ENCODE assay signal across 2 cellular contexts in genomic region chr10:110546499-110547105, GRCh38.
TF ChIP-seq lines count a peak whose summit lies in the region.

No MANE protein-coding gene starts in this region.

TF ChIP-seq in GM12891, 5 proteins besides CTCF, POLR2A, EP300 and RAD21:
- TF ChIP-seq POU2F2 (IDR thresholded peaks at IDR 0.05; ENCODE audit: low read depth, low read length) (no peak), PAX5 (IDR thresholded peaks at IDR 0.05; ENCODE audit: insufficient read depth, low read length, severe bottlenecking) (no peak), TAF1 (IDR thresholded peaks at IDR 0.05; ENCODE audit: low read depth, low read length) (no peak), SPI1 (IDR thresholded peaks at IDR 0.05; ENCODE audit: low read depth, low read length) (no peak), POLR2AphosphoS5 (IDR thresholded peaks at IDR 0.05; ENCODE audit: low read depth, low read length) (no peak)

TF ChIP-seq in HepG2, 621 proteins besides CTCF, POLR2A, EP300 and RAD21:
- no peak for TF ChIP-seq ZNF350 (CRISPR knock-in tag; IDR thresholded peaks at IDR 0.05; ENCODE audit: borderline replicate concordance, low read depth)
- TF ChIP-seq PTBP1 (IDR thresholded peaks at IDR 0.05; ENCODE audit: low read depth, low read length, poor library complexity, severe bottlenecking): no peak
- no peak for TF ChIP-seq MXD3 (CRISPR knock-in tag; IDR thresholded peaks at IDR 0.05)
- no peak for TF ChIP-seq ZNF136 (CRISPR knock-in tag; IDR thresholded peaks at IDR 0.05; ENCODE audit: low read depth)
- TF ChIP-seq PHF20 (CRISPR knock-in tag; IDR thresholded peaks at IDR 0.05): no peak
- no peak for TF ChIP-seq ZNF501 (CRISPR knock-in tag; IDR thresholded peaks at IDR 0.05)
- no peak for TF ChIP-seq WIZ (CRISPR knock-in tag; IDR thresholded peaks at IDR 0.05)
- no peak for TF ChIP-seq ZNF598 (CRISPR knock-in tag; IDR thresholded peaks at IDR 0.05; ENCODE audit: borderline replicate concordance)
- TF ChIP-seq ZNF570 (CRISPR knock-in tag; IDR thresholded peaks at IDR 0.05; ENCODE audit: borderline replicate concordance): no peak
- no peak for TF ChIP-seq ZUFSP (CRISPR knock-in tag; IDR thresholded peaks at IDR 0.05; ENCODE audit: borderline replicate concordance)
- no peak for TF ChIP-seq ZNF672 (CRISPR knock-in tag; IDR thresholded peaks at IDR 0.05)
- no peak for TF ChIP-seq CEBPG (CRISPR knock-in tag; IDR thresholded peaks at IDR 0.05)
- no peak for TF ChIP-seq PRPF4 (IDR thresholded peaks at IDR 0.05; ENCODE audit: low read depth, low read length, poor library complexity, severe bottlenecking)
- TF ChIP-seq, protein P1, sequence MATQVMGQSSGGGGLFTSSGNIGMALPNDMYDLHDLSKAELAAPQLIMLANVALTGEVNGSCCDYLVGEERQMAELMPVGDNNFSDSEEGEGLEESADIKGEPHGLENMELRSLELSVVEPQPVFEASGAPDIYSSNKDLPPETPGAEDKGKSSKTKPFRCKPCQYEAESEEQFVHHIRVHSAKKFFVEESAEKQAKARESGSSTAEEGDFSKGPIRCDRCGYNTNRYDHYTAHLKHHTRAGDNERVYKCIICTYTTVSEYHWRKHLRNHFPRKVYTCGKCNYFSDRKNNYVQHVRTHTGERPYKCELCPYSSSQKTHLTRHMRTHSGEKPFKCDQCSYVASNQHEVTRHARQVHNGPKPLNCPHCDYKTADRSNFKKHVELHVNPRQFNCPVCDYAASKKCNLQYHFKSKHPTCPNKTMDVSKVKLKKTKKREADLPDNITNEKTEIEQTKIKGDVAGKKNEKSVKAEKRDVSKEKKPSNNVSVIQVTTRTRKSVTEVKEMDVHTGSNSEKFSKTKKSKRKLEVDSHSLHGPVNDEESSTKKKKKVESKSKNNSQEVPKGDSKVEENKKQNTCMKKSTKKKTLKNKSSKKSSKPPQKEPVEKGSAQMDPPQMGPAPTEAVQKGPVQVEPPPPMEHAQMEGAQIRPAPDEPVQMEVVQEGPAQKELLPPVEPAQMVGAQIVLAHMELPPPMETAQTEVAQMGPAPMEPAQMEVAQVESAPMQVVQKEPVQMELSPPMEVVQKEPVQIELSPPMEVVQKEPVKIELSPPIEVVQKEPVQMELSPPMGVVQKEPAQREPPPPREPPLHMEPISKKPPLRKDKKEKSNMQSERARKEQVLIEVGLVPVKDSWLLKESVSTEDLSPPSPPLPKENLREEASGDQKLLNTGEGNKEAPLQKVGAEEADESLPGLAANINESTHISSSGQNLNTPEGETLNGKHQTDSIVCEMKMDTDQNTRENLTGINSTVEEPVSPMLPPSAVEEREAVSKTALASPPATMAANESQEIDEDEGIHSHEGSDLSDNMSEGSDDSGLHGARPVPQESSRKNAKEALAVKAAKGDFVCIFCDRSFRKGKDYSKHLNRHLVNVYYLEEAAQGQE (IDR thresholded peaks at IDR 0.05; ENCODE audit: borderline replicate concordance in 1 of 2, low read depth in 1 of 2, low read length in 2 of 2): no peak
- no peak for TF ChIP-seq ZNF543 (CRISPR knock-in tag; IDR thresholded peaks at IDR 0.05)
- TF ChIP-seq, protein P2, sequence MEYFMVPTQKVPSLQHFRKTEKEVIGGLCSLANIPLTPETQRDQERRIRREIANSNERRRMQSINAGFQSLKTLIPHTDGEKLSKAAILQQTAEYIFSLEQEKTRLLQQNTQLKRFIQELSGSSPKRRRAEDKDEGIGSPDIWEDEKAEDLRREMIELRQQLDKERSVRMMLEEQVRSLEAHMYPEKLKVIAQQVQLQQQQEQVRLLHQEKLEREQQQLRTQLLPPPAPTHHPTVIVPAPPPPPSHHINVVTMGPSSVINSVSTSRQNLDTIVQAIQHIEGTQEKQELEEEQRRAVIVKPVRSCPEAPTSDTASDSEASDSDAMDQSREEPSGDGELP (IDR thresholded peaks at IDR 0.05; ENCODE audit: borderline replicate concordance, low read depth): no peak
- no peak for TF ChIP-seq ZNF619 (CRISPR knock-in tag; IDR thresholded peaks at IDR 0.05)
- TF ChIP-seq ZBTB42 (CRISPR knock-in tag; IDR thresholded peaks at IDR 0.05): no peak
- no peak for TF ChIP-seq TBP (CRISPR knock-in tag; IDR thresholded peaks at IDR 0.05)
